In genomic region chr9:73059304-73059703, GRCh38 we compare ENCODE assay signal across 23 cellular contexts.
"Had no signal": no experiment of that assay in that cellular context is flagged by ENCODE, and none has a peak within 500 bp of the region (broad histone marks: within the 10 kb centered on the region; RNA-seq: fewer than 3 reads in every experiment).

No MANE protein-coding gene starts in this region.

- H3K4me1 ChIP-seq: lower lobe of right lung, psoas muscle, stomach, vagina had no signal

- H3K27me3 ChIP-seq: ovary, sigmoid colon, stomach, thyroid gland, vagina had no signal

- H3K36me3 ChIP-seq: lower lobe of right lung, ovary, sigmoid colon, stomach, thyroid gland, vagina had no signal

- H3K9me3 ChIP-seq: lower lobe of right lung, ovary, psoas muscle, sigmoid colon, stomach, thyroid gland, vagina had no signal

- H3K4me3 ChIP-seq: dorsolateral prefrontal cortex, lower lobe of right lung, ovary, psoas muscle, sigmoid colon, stomach, thyroid gland, vagina had no signal

- DNase-seq: dorsolateral prefrontal cortex; effector CD4-positive, alpha-beta T cell; head of caudate nucleus; left ventricle myocardium superior; lower lobe of right lung; naive thymus-derived CD8-positive, alpha-beta T cell; nephron progenitor cell; occipital lobe; ovary; posterior cingulate gyrus; psoas muscle; right cardiac atrium; sigmoid colon; stimulated activated CD4-positive, alpha-beta T cell treated with anti-CD3 and anti-CD28 coated beads, Interleukin-2, amount 100 ng/mL, for 24 hours; stimulated activated CD4-positive, alpha-beta T cell treated with anti-CD3 and anti-CD28 coated beads, Interleukin-4, amount 100 ng/mL, for 24 hours; stimulated activated naive CD4-positive, alpha-beta T cell treated with Interleukin-2 at 50 U/mL for 16 hours; stomach; thyroid gland; trophoblast cell had no signal

- ATAC-seq: left ventricle myocardium superior; lower lobe of right lung; naive thymus-derived CD8-positive, alpha-beta T cell; psoas muscle; right cardiac atrium; stimulated activated effector memory CD8-positive, alpha-beta T cell treated with anti-CD3 and anti-CD28 coated beads, Interleukin-12 subunit alpha, Interleukin-12 subunit beta, amount 100 ng/mL, for 72 hours had no signal

- H3K27ac ChIP-seq: dorsolateral prefrontal cortex, lower lobe of right lung, ovary, psoas muscle, sigmoid colon, stomach, thyroid gland, vagina had no signal

- FAIRE-seq: frontal cortex, keratinocyte had no signal
